Comparison of ENCODE assay signal across 1 cellular context in the genomic region with DNA sequence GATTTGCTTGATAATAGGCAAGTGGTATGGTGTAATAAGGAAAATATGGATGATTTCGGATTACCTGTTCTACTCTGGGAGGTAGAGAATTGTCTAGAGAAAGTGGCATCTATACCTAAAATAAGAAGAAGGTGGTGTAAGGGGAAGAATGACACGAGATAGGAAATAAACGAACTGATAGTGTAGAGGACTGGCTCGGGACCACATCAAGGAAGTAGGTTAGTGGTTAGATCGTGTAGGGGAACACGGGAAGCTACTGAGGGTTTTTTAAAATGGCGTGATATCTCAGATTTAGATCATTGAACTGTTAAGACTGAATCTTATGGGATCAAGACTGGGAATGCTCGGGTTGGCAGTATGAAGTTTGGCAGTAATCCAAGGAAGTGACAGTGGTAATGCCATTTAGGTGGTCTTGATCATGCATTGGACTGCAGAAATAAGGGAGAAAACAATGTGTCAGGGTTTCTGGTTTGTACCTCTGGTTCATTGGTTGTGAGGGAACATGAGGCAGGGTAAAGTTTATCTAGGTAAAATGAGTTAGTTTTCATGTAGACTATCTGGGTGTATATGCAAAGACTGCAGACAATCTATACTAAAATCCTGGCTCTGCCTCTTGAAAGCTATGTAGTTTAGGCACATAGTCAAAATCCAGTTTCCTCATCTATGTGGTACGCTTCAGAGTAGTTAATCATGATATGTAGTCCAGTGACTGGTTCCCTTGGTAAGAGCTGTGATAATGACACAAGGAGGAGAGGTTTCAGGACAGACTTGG.
TF ChIP-seq lines count a peak whose summit lies in the region.

No MANE protein-coding gene starts in this region.

TF ChIP-seq in GM23338, 12 proteins besides CTCF, POLR2A, EP300 and RAD21 (continued from another document):
- TF ChIP-seq, protein P1, sequence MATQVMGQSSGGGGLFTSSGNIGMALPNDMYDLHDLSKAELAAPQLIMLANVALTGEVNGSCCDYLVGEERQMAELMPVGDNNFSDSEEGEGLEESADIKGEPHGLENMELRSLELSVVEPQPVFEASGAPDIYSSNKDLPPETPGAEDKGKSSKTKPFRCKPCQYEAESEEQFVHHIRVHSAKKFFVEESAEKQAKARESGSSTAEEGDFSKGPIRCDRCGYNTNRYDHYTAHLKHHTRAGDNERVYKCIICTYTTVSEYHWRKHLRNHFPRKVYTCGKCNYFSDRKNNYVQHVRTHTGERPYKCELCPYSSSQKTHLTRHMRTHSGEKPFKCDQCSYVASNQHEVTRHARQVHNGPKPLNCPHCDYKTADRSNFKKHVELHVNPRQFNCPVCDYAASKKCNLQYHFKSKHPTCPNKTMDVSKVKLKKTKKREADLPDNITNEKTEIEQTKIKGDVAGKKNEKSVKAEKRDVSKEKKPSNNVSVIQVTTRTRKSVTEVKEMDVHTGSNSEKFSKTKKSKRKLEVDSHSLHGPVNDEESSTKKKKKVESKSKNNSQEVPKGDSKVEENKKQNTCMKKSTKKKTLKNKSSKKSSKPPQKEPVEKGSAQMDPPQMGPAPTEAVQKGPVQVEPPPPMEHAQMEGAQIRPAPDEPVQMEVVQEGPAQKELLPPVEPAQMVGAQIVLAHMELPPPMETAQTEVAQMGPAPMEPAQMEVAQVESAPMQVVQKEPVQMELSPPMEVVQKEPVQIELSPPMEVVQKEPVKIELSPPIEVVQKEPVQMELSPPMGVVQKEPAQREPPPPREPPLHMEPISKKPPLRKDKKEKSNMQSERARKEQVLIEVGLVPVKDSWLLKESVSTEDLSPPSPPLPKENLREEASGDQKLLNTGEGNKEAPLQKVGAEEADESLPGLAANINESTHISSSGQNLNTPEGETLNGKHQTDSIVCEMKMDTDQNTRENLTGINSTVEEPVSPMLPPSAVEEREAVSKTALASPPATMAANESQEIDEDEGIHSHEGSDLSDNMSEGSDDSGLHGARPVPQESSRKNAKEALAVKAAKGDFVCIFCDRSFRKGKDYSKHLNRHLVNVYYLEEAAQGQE (IDR thresholded peaks at IDR 0.05; ENCODE audit: unreplicated experiment): no peak
